In genomic region chr1:234956821-234957329, GRCh38 we compare ENCODE assay signal across 10 cellular contexts.
DNase-seq lines count a peak whose midpoint lies in the region; ATAC-seq, FAIRE-seq and TF ChIP-seq lines count a peak whose summit lies in the region.
"Had no signal": no experiment of that assay in that cellular context is flagged by ENCODE, and none has a peak within 500 bp of the region (broad histone marks: within the 10 kb centered on the region; RNA-seq: fewer than 3 reads in every experiment).

No MANE protein-coding gene starts in this region.

- H4K20me1 ChIP-seq in HCT116 (ENCODE audit: insufficient read depth) = no peaks in the 10 kb centered on the region

- no peak for TF ChIP-seq CTCF in HCT116 (IDR thresholded peaks at IDR 0.05 in 2 of 3, conservative IDR thresholded peaks at IDR 0.05 in 1 of 3; ENCODE audit: borderline replicate concordance in 1 of 3, insufficient read depth in 1 of 3, low read depth in 2 of 3, low read length in 2 of 3)
- no peak for TF ChIP-seq CTCF in WERI-Rb-1 (IDR thresholded peaks at IDR 0.05; ENCODE audit: low read depth, low read length)

- intact Hi-C loops in HCT116 (cut with micrococcal nuclease) = no loop called here

- peak overlapping the region; percentile 35 for H4K8ac ChIP-seq in mesenchymal stem cell (ENCODE audit: low read length)

- H2BK120ac ChIP-seq in mesenchymal stem cell (ENCODE audit: low read depth, low read length) = peak overlapping the region; percentile 82

- H3K4me3 ChIP-seq in HCT116 (replicated peaks in 1 of 2; ENCODE audit: low read depth in 1 of 2, low read length in 2 of 2) (0 out of 4 replicates have a peak overlapping the region, but pooled peaks of 1 of the 2 experiments have one; percentile 2), WERI-Rb-1 (ENCODE audit: low read depth, low read length) (no peak overlapping the region), mesenchymal stem cell (ENCODE audit: insufficient read depth in 1 of 2, low read depth in 1 of 2, low read length in 2 of 2) (no peak overlapping the region)

- FAIRE-seq in H54 (lab: Jason Lieb, UNC) = no peak
- no peak for FAIRE-seq in GM12892 (lab: Jason Lieb, UNC)

- RAD21 ChIA-PET in HCT116 (lab: Charles Lee; ENCODE audit: low non-redundant PET in 1 of 2, low total read pairs in 2 of 2, uncharacterized antibody in 2 of 2, unreplicated experiment in 2 of 2) = no interaction called here

- peak overlapping the region; percentile 83 for H4K91ac ChIP-seq in mesenchymal stem cell (ENCODE audit: low read length)

- peak overlapping the region; percentile 60 for H2AK5ac ChIP-seq in mesenchymal stem cell (ENCODE audit: low read length, severe bottlenecking)

- no peak overlapping the region for H2BK5ac ChIP-seq in mesenchymal stem cell (ENCODE audit: low read depth, low read length, poor library complexity, severe bottlenecking)

- no peaks in the 10 kb centered on the region for H3K36me3 ChIP-seq in HCT116 (ENCODE audit: control insufficient read depth in 1 of 2, insufficient read depth in 2 of 2, low read length in 2 of 2)
- H3K36me3 ChIP-seq in WERI-Rb-1 = no peaks in the 10 kb centered on the region
- H3K36me3 ChIP-seq in mesenchymal stem cell (ENCODE audit: control insufficient read depth in 1 of 2, insufficient read depth in 2 of 2, low read depth in 1 of 2, low read length in 2 of 2) = no peaks in the 10 kb centered on the region

- H2BK12ac ChIP-seq in mesenchymal stem cell (ENCODE audit: low read length in 2 of 2) = peak overlapping the region; percentile 64 to 97

- H3K18ac ChIP-seq in mesenchymal stem cell (ENCODE audit: low read depth in 1 of 2, low read length in 2 of 2) = peak overlapping the region; percentile 76 to 88

- DNase-seq in A172 (ENCODE audit: low spot score) = peak; percentile 63
- no peak for DNase-seq in HCT116 (ENCODE audit: low read depth, low spot score)
- peak; percentile 54 for DNase-seq in WERI-Rb-1
- no peak for DNase-seq in mesenchymal stem cell
- DNase-seq in H54 (ENCODE audit: insufficient read length, low spot score) = no peak
- no peak for DNase-seq in NCI-H2029 (lab: John Stamatoyannopoulos, UW)
- no peak for DNase-seq in anterior cingulate cortex (lab: John Stamatoyannopoulos, UW)
- DNase-seq in GM12892 (ENCODE audit: insufficient read length) = no peak
- DNase-seq: cerebellar nuclear complex, naive B cell had no signal

- H3K23ac ChIP-seq in mesenchymal stem cell (ENCODE audit: low read length in 2 of 2) = no peak overlapping the region

- H3K14ac ChIP-seq in mesenchymal stem cell (ENCODE audit: low read length in 2 of 2) = no peak overlapping the region

- H3K4me1 ChIP-seq in HCT116 (ENCODE audit: control insufficient read depth in 1 of 2, insufficient read depth in 2 of 2, low read length in 2 of 2) = peaks cover 21 to 33% of the 10 kb centered on the region in 2 experiments
- H3K4me1 ChIP-seq in mesenchymal stem cell (ENCODE audit: control insufficient read depth, insufficient read depth, low read depth, low read length) = peaks cover 48% of the 10 kb centered on the region

- no peaks in the 10 kb centered on the region for H3K9me3 ChIP-seq in HCT116 (ENCODE audit: control insufficient read depth in 1 of 2, insufficient read depth in 1 of 2, low read depth in 1 of 2, low read length in 2 of 2)
- H3K9me3 ChIP-seq in WERI-Rb-1 (ENCODE audit: severe bottlenecking) = no peaks in the 10 kb centered on the region
- no peaks in the 10 kb centered on the region for H3K9me3 ChIP-seq in mesenchymal stem cell (ENCODE audit: control insufficient read depth, low read length)

- H3K27me3 ChIP-seq in HCT116 (ENCODE audit: insufficient read depth, low read length) = peaks cover 6% of the 10 kb centered on the region; the same call in 1 of the 2 replicates
- H3K27me3 ChIP-seq in WERI-Rb-1 (ENCODE audit: insufficient read depth, low read depth, severe bottlenecking) = no peaks in the 10 kb centered on the region
- no peaks in the 10 kb centered on the region for H3K27me3 ChIP-seq in mesenchymal stem cell (ENCODE audit: control insufficient read depth in 1 of 2, insufficient read depth in 1 of 2, low read length in 2 of 2)

- no peaks in the 10 kb centered on the region for H3K79me2 ChIP-seq in HCT116 (ENCODE audit: insufficient read depth, low read length)

- H3K4ac ChIP-seq in mesenchymal stem cell (ENCODE audit: low read depth in 1 of 2, low read length in 2 of 2) = peak overlapping the region in 1 of 2 experiments; percentile 77

- no peaks in the 10 kb centered on the region for H3K9me2 ChIP-seq in HCT116 (ENCODE audit: insufficient read depth)

- peak; percentile 38; the same call in 1 of the 2 replicates for ATAC-seq in HCT116

- H2AFZ ChIP-seq in HCT116 (ENCODE audit: low read depth, low read length, poor library complexity, severe bottlenecking) (no peak overlapping the region), mesenchymal stem cell (ENCODE audit: low read depth, low read length) (no peak overlapping the region)

- TF ChIP-seq RAD21 in HCT116 (IDR thresholded peaks at IDR 0.05; ENCODE audit: low read depth) = no peak

- H3K27ac ChIP-seq in HCT116 (ENCODE audit: low read depth, low read length) = peak overlapping the region; percentile 34
- H3K27ac ChIP-seq in WERI-Rb-1 = no peak overlapping the region; the same call in 1 of the 2 replicates
- peak overlapping the region; percentile 84 for H3K27ac ChIP-seq in mesenchymal stem cell (ENCODE audit: low read length, poor library complexity, severe bottlenecking)

- H3K4me2 ChIP-seq in HCT116 (ENCODE audit: low read length) = peak overlapping the region; percentile 56
- no peak overlapping the region for H3K4me2 ChIP-seq in mesenchymal stem cell (ENCODE audit: low read length, poor library complexity, severe bottlenecking)

- no peak for TF ChIP-seq POLR2A in HCT116 (IDR thresholded peaks at IDR 0.05; ENCODE audit: borderline replicate concordance, extremely low read depth, insufficient read depth, insufficient read length)
- no peak for TF ChIP-seq POLR2A in H54 (IDR thresholded peaks at IDR 0.05; ENCODE audit: low read depth, low read length)
- TF ChIP-seq POLR2A in GM12892 (IDR thresholded peaks at IDR 0.05; ENCODE audit: low read depth, low read length) = no peak

- POLR2A ChIA-PET in HCT116 (lab: Charles Lee) = interaction anchor here (0.7 kb wide), 1 partner anchor 345 kb away, joined by 3 read pairs; no protein-coding TSS in a partner anchor

- no TSS peak for BruUV-seq in HCT116 (replicated peaks; lab: Mats Ljungman, UMichigan)

- WGBS in mesenchymal stem cell = 39% methylated on average over 10 of the region's 11 CpGs

- H3K79me1 ChIP-seq in mesenchymal stem cell (replicated peaks; ENCODE audit: low read length, poor library complexity, severe bottlenecking) = no peaks in the 10 kb centered on the region

- CTCF ChIA-PET in HCT116 (lab: Charles Lee) = interaction anchor here (0.6 kb wide), 1 partner anchor 10 kb away, joined by 3 read pairs; no protein-coding TSS in a partner anchor

- no peak overlapping the region for H3K9ac ChIP-seq in HCT116 (ENCODE audit: low read length)
- H3K9ac ChIP-seq in mesenchymal stem cell (ENCODE audit: low read length) = peak overlapping the region; percentile 7

- no peak overlapping the region for H2BK15ac ChIP-seq in mesenchymal stem cell (ENCODE audit: low read depth, poor library complexity, severe bottlenecking)

TF ChIP-seq in HCT116, 20 proteins besides CTCF, POLR2A, EP300 and RAD21:
- TF ChIP-seq TCF7L2 (IDR thresholded peaks at IDR 0.05; ENCODE audit: borderline replicate concordance, extremely low read depth, insufficient read depth, insufficient read length) (peak; percentile 63), SIN3A (IDR thresholded peaks at IDR 0.05; ENCODE audit: low read depth) (0 out of 2 replicates have a peak, but pooled peaks have one; percentile 13), EZH2phosphoT487 (IDR thresholded peaks at IDR 0.05; ENCODE audit: borderline replicate concordance) (no peak)

Comparison
In these comparisons a context has a peak if more than half of its experiments do, and no peak if none do; other contexts are left out.
1. DNase-seq: peak in A172 (single experiment) and WERI-Rb-1 (single experiment); none in HCT116 (single experiment), mesenchymal stem cell (single experiment), H54 (single experiment), NCI-H2029 (single experiment), anterior cingulate cortex (0 of 58) and GM12892 (single experiment).